ENCODE assay signal across 9 cellular contexts in genomic region chr3:108088697-108089096, GRCh38. TPM values are rescaled to one million over a fixed set of nuclear protein-coding genes. Genes with fewer than 3 reads are reported as not detected.
A peak's percentile ranks its signal among the peaks of the same experiment; 100 is the strongest.
DNase-seq lines count a peak whose midpoint lies in the region; FAIRE-seq and TF ChIP-seq lines count a peak whose summit lies in the region.
"Had no signal": no experiment of that assay in that cellular context is flagged by ENCODE, and none has a peak within 500 bp of the region (broad histone marks: within the 10 kb centered on the region; RNA-seq: fewer than 3 reads in every experiment).

No MANE protein-coding gene starts in this region.

- no peaks in the 10 kb centered on the region for H3K9me3 Mint-ChIP-seq in astrocyte (ENCODE audit: unreplicated experiment)
- H3K9me3 Mint-ChIP-seq in nephron, result no peaks in the 10 kb centered on the region

- peaks cover 12% of the 10 kb centered on the region for H4K20me1 ChIP-seq in astrocyte (ENCODE audit: insufficient read depth, low read length)

- H3K4me3 ChIP-seq in HEK293 (ENCODE audit: low read depth, low read length) (peak overlapping the region; percentile 3), astrocyte (ENCODE audit: insufficient read depth, low read depth, low read length) (peak overlapping the region; percentile 38), adrenal gland (peak overlapping the region in 1 of 4 donors; percentile 74)

- H3K9me3 ChIP-seq in HEK293 (ENCODE audit: control insufficient read depth, insufficient read depth, low read depth, low read length) (no peaks in the 10 kb centered on the region), astrocyte (ENCODE audit: insufficient read depth, low read depth, low read length) (no peaks in the 10 kb centered on the region), adrenal gland (replicated peaks in 1 of 3) (no peaks in the 10 kb centered on the region)

- H3K79me2 ChIP-seq in astrocyte (ENCODE audit: insufficient read depth, low read length), result peaks cover 48% of the 10 kb centered on the region

- no peak for FAIRE-seq in astrocyte (lab: Jason Lieb, UNC)
- FAIRE-seq: G401.6 had no signal

- TF ChIP-seq CTCF in HEK293 (tag by site-specific recombination; IDR thresholded peaks at IDR 0.05) (no peak), astrocyte (IDR thresholded peaks at IDR 0.05; ENCODE audit: insufficient read depth, low read depth, low read length) (no peak), nephron (IDR thresholded peaks at IDR 0.05; ENCODE audit: unreplicated experiment in 3 of 3) (no peak), adrenal gland (IDR thresholded peaks at IDR 0.05) (no peak)

- H3K36me3 ChIP-seq in HEK293 (ENCODE audit: control insufficient read depth in 2 of 2, insufficient read depth in 1 of 2, low read length in 2 of 2), result no peaks in the 10 kb centered on the region
- peaks cover 3% of the 10 kb centered on the region for H3K36me3 ChIP-seq in astrocyte (ENCODE audit: insufficient read depth, low read length)
- H3K36me3 ChIP-seq in adrenal gland (replicated peaks in 1 of 2), result no peaks in the 10 kb centered on the region

- no peaks in the 10 kb centered on the region for H3K4me1 ChIP-seq in HEK293 (ENCODE audit: control insufficient read depth, insufficient read depth, low read length)
- peaks cover 14% of the 10 kb centered on the region for H3K4me1 ChIP-seq in astrocyte (ENCODE audit: insufficient read depth, low read length)
- H3K4me1 ChIP-seq in adrenal gland (replicated peaks in 1 of 2), result peaks cover 8 to 28% of the 10 kb centered on the region in 2 donors

- H3K4me3 Mint-ChIP-seq in astrocyte (ENCODE audit: unreplicated experiment) (peak overlapping the region; percentile 28), nephron (peak overlapping the region in 2 of 3 experiments; percentile 31 to 64)

- H3K4me1 Mint-ChIP-seq in astrocyte (ENCODE audit: low read depth, unreplicated experiment) (peaks cover 2% of the 10 kb centered on the region), nephron (peaks cover 10% of the 10 kb centered on the region)

- POLR2A ChIA-PET in HEK293 (lab: Yijun Ruan, JAX), result no interaction called here

- H3K36me3 Mint-ChIP-seq in astrocyte (ENCODE audit: low read depth, unreplicated experiment), result no peaks in the 10 kb centered on the region
- H3K36me3 Mint-ChIP-seq in nephron (ENCODE audit: low read depth), result no peaks in the 10 kb centered on the region

- intact Hi-C loops in adrenal gland (cut with DNase I), result loop anchor here in 1 of 2 donors (10.0 kb wide), 1 partner anchor 124 kb away; no protein-coding TSS in a partner anchor

- H3K27ac ChIP-seq in HEK293 (ENCODE audit: extremely low read depth, low read depth, low read length) (no peak overlapping the region), astrocyte (ENCODE audit: low read depth, low read length) (no peak overlapping the region), adrenal gland (no peak overlapping the region)

- peak overlapping the region; percentile 8 for H3K9ac ChIP-seq in astrocyte (ENCODE audit: low read length)

- WGBS in adrenal gland, 4 donors, result 4 to 13% (median 7%) methylated on average over 2 of the region's 2 CpGs

- H3K27me3 ChIP-seq in astrocyte (ENCODE audit: insufficient read depth, low read length) (peaks cover 2% of the 10 kb centered on the region), adrenal gland (no peaks in the 10 kb centered on the region)

- DNase-seq in SIG-M5 treated with dmso at 0.1 percent for 504 hours (lab: John Stamatoyannopoulos, UW; ENCODE audit: unreplicated experiment) (peak; percentile 13), SIG-M5 (lab: John Stamatoyannopoulos, UW) (no peak), NCI-H1105 (lab: John Stamatoyannopoulos, UW) (peak; percentile 21), astrocyte (ENCODE audit: low read depth) (peak; percentile 51), adrenal gland (no peak), cortex of kidney (lab: John Stamatoyannopoulos, UW) (no peak)

- H3K27me3 Mint-ChIP-seq in astrocyte (ENCODE audit: low read depth, unreplicated experiment) (peaks cover 11% of the 10 kb centered on the region), nephron (ENCODE audit: low read depth) (peaks cover 11% of the 10 kb centered on the region)

- H3K27ac Mint-ChIP-seq in astrocyte (ENCODE audit: unreplicated experiment) (no peak overlapping the region), nephron (no peak overlapping the region)

- H3K4me2 ChIP-seq in astrocyte (ENCODE audit: low read length), result peak overlapping the region; percentile 92

- CTCF ChIA-PET in HEK293 (lab: Yijun Ruan, JAX), result interaction anchor here (0.6 to 0.7 kb wide), 2 partner anchors 9 to 58 kb away, joined by 3 to 4 read pairs; no protein-coding TSS in a partner anchor

- no peak for TF ChIP-seq POLR2A in adrenal gland (IDR thresholded peaks at IDR 0.05)

- H2AFZ ChIP-seq in astrocyte (ENCODE audit: low read depth, low read length), result no peak overlapping the region

TF ChIP-seq in HEK293, 187 proteins besides CTCF, POLR2A, EP300 and RAD21:
- peak; percentile 75 for TF ChIP-seq ZNF335 (tag by site-specific recombination; conservative IDR thresholded peaks at IDR 0.05)
- 0 out of 2 replicates have a peak, but pooled peaks have one; percentile 24 for TF ChIP-seq PRDM1 (tag by site-specific recombination; IDR thresholded peaks at IDR 0.05)
- TF ChIP-seq ZNF664 (tag by site-specific recombination; IDR thresholded peaks at IDR 0.05), result peak; percentile 75
- TF ChIP-seq ZSCAN16 (tag by site-specific recombination; IDR thresholded peaks at IDR 0.05), result no peak
- TF ChIP-seq PRDM10 (tag by site-specific recombination; IDR thresholded peaks at IDR 0.05), result no peak
TF ChIP-seq in HEK293: peak in this region for 3.

RNA-seq across cellular contexts. Expression of gene CD47, which starts 2.1 kb away (rescaled TPM):
- 33.8 and 34.4 TPM in 2 replicates for total RNA-seq in astrocyte
- total RNA-seq in adrenal gland, result 100 to 1,000 TPM in 2 of 8 donors, 10 to 100 TPM in 6; 56.5 to 108 (median 82.9) TPM
- 10 to 100 TPM; 24.2 to 60.6 (median 37.6) TPM for polyA plus RNA-seq in adrenal gland

Comparison
In these comparisons a context has a peak if more than half of its experiments do, and no peak if none do; other contexts are left out.
1. DNase-seq: peak in SIG-M5 treated with dmso at 0.1 percent for 504 hours (single experiment), NCI-H1105 (single experiment) and astrocyte (single experiment); none in SIG-M5 (single experiment), adrenal gland (0 of 7) and cortex of kidney (single experiment).